Comparison of ENCODE assay signal across 9 cellular contexts in the genomic region with DNA sequence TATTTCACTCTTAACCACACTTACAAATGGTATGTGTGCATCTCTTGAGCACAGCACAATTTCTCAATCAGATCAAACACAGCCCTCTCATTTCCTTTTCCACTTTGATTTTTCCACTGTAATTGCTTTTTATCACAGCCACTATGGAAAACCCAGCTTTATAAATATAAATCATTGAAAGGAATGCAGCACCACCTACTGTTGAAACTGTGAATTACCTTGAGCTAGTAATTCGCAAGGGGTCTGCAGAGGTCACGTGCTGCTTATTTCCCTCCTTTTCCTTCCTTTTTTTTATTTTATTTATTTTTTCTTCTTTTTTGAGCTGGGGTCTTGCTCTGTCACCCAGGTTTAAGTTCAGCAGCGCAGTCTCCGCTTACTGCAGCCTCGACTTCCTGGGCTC.
DNase-seq lines count a peak whose midpoint lies in the region; ATAC-seq and TF ChIP-seq lines count a peak whose summit lies in the region.
"Had no signal": no experiment of that assay in that cellular context is flagged by ENCODE, and none has a peak within 500 bp of the region (broad histone marks: within the 10 kb centered on the region; RNA-seq: fewer than 3 reads in every experiment).

No MANE protein-coding gene starts in this region.

- H3K4me1 Mint-ChIP-seq in stimulated activated memory B cell treated with anti-CD40 and anti-IgM and Interleukin-4, amounts not matched to agents 10 μg/mL and 1 μg/mL and 100 μg/mL, for 72 hours = peaks cover 9% of the 10 kb centered on the region
- H3K4me1 Mint-ChIP-seq: T-helper 17 cell had no signal

- H3K27me3 Mint-ChIP-seq in stimulated activated memory B cell treated with anti-CD40 and anti-IgM and Interleukin-4, amounts not matched to agents 10 μg/mL and 1 μg/mL and 100 μg/mL, for 72 hours = no peaks in the 10 kb centered on the region

- no peak overlapping the region for H3K27ac Mint-ChIP-seq in stimulated activated memory B cell treated with anti-CD40 and anti-IgM and Interleukin-4, amounts not matched to agents 10 μg/mL and 1 μg/mL and 100 μg/mL, for 72 hours
- H3K27ac Mint-ChIP-seq: T-helper 17 cell had no signal

- peak; percentile 53 for TF ChIP-seq CTCF in AG10803 (conservative IDR thresholded peaks at IDR 0.05; ENCODE audit: low read length)

- no peak for ATAC-seq in stimulated activated memory B cell treated with anti-CD40 and anti-IgM and Interleukin-4, amounts not matched to agents 10 μg/mL and 1 μg/mL and 100 μg/mL, for 72 hours
- ATAC-seq: T-helper 17 cell had no signal

- no peaks in the 10 kb centered on the region for H3K9me3 Mint-ChIP-seq in stimulated activated memory B cell treated with anti-CD40 and anti-IgM and Interleukin-4, amounts not matched to agents 10 μg/mL and 1 μg/mL and 100 μg/mL, for 72 hours

- no peaks in the 10 kb centered on the region for H3K36me3 Mint-ChIP-seq in stimulated activated memory B cell treated with anti-CD40 and anti-IgM and Interleukin-4, amounts not matched to agents 10 μg/mL and 1 μg/mL and 100 μg/mL, for 72 hours

- DNase-seq in AG10803 (ENCODE audit: low read depth) (no peak), H7 (peak; percentile 13), SHP77 treated with DMSO at 0.1 percent for 48 hours (lab: John Stamatoyannopoulos, UW) (peak; percentile 51), iPS-NIHi11 (ENCODE audit: low spot score) (peak; percentile 17), dedifferentiated amniotic fluid mesenchymal stem cell (ENCODE audit: extremely low spot score) (no peak)
- no peak for DNase-seq in stimulated activated naive CD4-positive, alpha-beta T cell treated with Interleukin-2 at 50 U/mL for 16 hours (lab: John Stamatoyannopoulos, UW)
- DNase-seq in activated naive CD4-positive, alpha-beta T cell treated with anti-CD3 and anti-CD28 coated beads, Interleukin-2, amount 50 U/mL, for 16 hours = no peak
- DNase-seq: T-helper 17 cell had no signal

- H3K4me3 Mint-ChIP-seq in stimulated activated memory B cell treated with anti-CD40 and anti-IgM and Interleukin-4, amounts not matched to agents 10 μg/mL and 1 μg/mL and 100 μg/mL, for 72 hours = no peak overlapping the region
- H3K4me3 Mint-ChIP-seq: T-helper 17 cell had no signal

- no peaks in the 10 kb centered on the region for H3K36me3 ChIP-seq in H7 (replicated peaks; ENCODE audit: control insufficient read depth, insufficient read depth, low read length)

- H3K4me3 ChIP-seq in AG10803 (ENCODE audit: low read length) (no peak overlapping the region), H7 (ENCODE audit: insufficient read depth, low read depth, low read length) (no peak overlapping the region)

- no peaks in the 10 kb centered on the region for H3K27me3 ChIP-seq in H7 (ENCODE audit: control insufficient read depth, insufficient read depth, low read length)

Comparison
In these comparisons a context has a peak if more than half of its experiments do, and no peak if none do; other contexts are left out.
1. DNase-seq: peak in H7 (single experiment), SHP77 treated with DMSO at 0.1 percent for 48 hours (single experiment) and iPS-NIHi11 (single experiment); none in AG10803 (single experiment), dedifferentiated amniotic fluid mesenchymal stem cell (single experiment), stimulated activated naive CD4-positive, alpha-beta T cell treated with Interleukin-2 at 50 U/mL for 16 hours (single experiment) and activated naive CD4-positive, alpha-beta T cell treated with anti-CD3 and anti-CD28 coated beads, Interleukin-2, amount 50 U/mL, for 16 hours (single experiment).